1 cellular context compared by ENCODE assay signal in the genomic region with DNA sequence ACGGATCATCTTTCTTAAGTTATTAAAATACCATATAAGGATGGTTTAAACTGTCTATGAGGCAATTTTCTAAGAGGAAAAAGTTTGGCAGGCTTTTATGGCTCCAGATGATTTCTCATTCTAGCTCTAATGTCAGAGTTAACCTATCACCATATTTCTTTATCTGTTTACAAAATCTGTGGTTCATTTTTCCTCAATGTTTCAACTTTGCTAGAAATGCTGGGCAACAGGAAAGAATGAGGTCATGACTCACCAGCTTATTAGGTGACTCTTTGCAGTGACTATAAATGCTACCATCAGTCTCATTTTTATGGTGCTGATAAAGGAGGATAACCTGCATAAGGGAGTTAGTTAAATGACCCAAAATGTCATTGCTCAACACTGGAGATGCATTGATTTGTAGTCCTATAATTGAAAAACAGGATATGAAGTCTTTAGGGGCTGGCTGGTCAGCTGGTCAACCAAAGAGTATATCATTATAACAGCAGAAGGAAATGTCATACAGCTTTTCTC.
TF ChIP-seq lines count a peak whose summit lies in the region.

No MANE protein-coding gene starts in this region.

TF ChIP-seq in HEK293, 187 proteins besides CTCF, POLR2A, EP300 and RAD21 (continued from another document and continues in another):
- no peak for TF ChIP-seq ZNF560 (tag by site-specific recombination; IDR thresholded peaks at IDR 0.05; ENCODE audit: borderline replicate concordance)
- TF ChIP-seq ZNF248 (tag by site-specific recombination; IDR thresholded peaks at IDR 0.05), result no peak
- TF ChIP-seq ZNF585B (tag by site-specific recombination; IDR thresholded peaks at IDR 0.05), result no peak
- TF ChIP-seq SETDB1 (IDR thresholded peaks at IDR 0.05; ENCODE audit: insufficient read length, low read length), result no peak
- TF ChIP-seq HOXD13 (CRISPR knock-in tag; IDR thresholded peaks at IDR 0.05; ENCODE audit: borderline replicate concordance), result peak; percentile 77
- TF ChIP-seq ZBTB21 (tag by site-specific recombination; IDR thresholded peaks at IDR 0.05), result 0 out of 2 replicates have a peak, but pooled peaks have one; percentile 59
- TF ChIP-seq, protein P1, sequence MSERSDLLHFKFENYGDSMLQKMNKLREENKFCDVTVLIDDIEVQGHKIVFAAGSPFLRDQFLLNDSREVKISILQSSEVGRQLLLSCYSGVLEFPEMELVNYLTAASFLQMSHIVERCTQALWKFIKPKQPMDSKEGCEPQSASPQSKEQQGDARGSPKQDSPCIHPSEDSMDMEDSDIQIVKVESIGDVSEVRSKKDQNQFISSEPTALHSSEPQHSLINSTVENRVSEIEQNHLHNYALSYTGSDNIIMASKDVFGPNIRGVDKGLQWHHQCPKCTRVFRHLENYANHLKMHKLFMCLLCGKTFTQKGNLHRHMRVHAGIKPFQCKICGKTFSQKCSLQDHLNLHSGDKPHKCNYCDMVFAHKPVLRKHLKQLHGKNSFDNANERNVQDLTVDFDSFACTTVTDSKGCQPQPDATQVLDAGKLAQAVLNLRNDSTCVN (tag by site-specific recombination; optimal IDR thresholded peaks at IDR 0.05), result no peak
- TF ChIP-seq ZFP37 (tag by site-specific recombination; IDR thresholded peaks at IDR 0.05), result peak; percentile 100
- TF ChIP-seq ZFP41 (tag by site-specific recombination; IDR thresholded peaks at IDR 0.05; ENCODE audit: borderline replicate concordance), result no peak
- TF ChIP-seq, protein P2, sequence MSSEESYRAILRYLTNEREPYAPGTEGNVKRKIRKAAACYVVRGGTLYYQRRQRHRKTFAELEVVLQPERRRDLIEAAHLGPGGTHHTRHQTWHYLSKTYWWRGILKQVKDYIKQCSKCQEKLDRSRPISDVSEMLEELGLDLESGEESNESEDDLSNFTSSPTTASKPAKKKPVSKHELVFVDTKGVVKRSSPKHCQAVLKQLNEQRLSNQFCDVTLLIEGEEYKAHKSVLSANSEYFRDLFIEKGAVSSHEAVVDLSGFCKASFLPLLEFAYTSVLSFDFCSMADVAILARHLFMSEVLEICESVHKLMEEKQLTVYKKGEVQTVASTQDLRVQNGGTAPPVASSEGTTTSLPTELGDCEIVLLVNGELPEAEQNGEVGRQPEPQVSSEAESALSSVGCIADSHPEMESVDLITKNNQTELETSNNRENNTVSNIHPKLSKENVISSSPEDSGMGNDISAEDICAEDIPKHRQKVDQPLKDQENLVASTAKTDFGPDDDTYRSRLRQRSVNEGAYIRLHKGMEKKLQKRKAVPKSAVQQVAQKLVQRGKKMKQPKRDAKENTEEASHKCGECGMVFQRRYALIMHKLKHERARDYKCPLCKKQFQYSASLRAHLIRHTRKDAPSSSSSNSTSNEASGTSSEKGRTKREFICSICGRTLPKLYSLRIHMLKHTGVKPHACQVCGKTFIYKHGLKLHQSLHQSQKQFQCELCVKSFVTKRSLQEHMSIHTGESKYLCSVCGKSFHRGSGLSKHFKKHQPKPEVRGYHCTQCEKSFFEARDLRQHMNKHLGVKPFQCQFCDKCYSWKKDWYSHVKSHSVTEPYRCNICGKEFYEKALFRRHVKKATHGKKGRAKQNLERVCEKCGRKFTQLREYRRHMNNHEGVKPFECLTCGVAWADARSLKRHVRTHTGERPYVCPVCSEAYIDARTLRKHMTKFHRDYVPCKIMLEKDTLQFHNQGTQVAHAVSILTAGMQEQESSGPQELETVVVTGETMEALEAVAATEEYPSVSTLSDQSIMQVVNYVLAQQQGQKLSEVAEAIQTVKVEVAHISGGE (tag by site-specific recombination; conservative IDR thresholded peaks at IDR 0.05; ENCODE audit: low read depth), result no peak
- TF ChIP-seq ZNF302 (tag by site-specific recombination; IDR thresholded peaks at IDR 0.05; ENCODE audit: low read depth), result no peak
- peak; percentile 80 for TF ChIP-seq GFI1B (tag by site-specific recombination; IDR thresholded peaks at IDR 0.05)
- TF ChIP-seq, protein P3, sequence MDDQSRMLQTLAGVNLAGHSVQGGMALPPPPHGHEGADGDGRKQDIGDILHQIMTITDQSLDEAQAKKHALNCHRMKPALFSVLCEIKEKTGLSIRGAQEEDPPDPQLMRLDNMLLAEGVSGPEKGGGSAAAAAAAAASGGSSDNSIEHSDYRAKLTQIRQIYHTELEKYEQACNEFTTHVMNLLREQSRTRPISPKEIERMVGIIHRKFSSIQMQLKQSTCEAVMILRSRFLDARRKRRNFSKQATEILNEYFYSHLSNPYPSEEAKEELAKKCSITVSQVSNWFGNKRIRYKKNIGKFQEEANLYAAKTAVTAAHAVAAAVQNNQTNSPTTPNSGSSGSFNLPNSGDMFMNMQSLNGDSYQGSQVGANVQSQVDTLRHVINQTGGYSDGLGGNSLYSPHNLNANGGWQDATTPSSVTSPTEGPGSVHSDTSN (CRISPR knock-in tag; IDR thresholded peaks at IDR 0.05), result no peak
- no peak for TF ChIP-seq ZNF114 (tag by site-specific recombination; IDR thresholded peaks at IDR 0.05)
- no peak for TF ChIP-seq ZNF416 (tag by site-specific recombination; IDR thresholded peaks at IDR 0.05)
- TF ChIP-seq, protein P4, sequence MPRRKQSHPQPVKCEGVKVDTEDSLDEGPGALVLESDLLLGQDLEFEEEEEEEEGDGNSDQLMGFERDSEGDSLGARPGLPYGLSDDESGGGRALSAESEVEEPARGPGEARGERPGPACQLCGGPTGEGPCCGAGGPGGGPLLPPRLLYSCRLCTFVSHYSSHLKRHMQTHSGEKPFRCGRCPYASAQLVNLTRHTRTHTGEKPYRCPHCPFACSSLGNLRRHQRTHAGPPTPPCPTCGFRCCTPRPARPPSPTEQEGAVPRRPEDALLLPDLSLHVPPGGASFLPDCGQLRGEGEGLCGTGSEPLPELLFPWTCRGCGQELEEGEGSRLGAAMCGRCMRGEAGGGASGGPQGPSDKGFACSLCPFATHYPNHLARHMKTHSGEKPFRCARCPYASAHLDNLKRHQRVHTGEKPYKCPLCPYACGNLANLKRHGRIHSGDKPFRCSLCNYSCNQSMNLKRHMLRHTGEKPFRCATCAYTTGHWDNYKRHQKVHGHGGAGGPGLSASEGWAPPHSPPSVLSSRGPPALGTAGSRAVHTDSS (tag by site-specific recombination; IDR thresholded peaks at IDR 0.05), result peak; percentile 36; the same call in 1 of the 2 replicates
- TF ChIP-seq ZSCAN30 (tag by site-specific recombination; IDR thresholded peaks at IDR 0.05), result 0 out of 2 replicates have a peak, but pooled peaks have one; percentile 22
- peak; percentile 77 for TF ChIP-seq OVOL3 (tag by site-specific recombination; IDR thresholded peaks at IDR 0.05)
- TF ChIP-seq ZNF112 (tag by site-specific recombination; IDR thresholded peaks at IDR 0.05), result no peak
- no peak for TF ChIP-seq EGR2 (tag by site-specific recombination; IDR thresholded peaks at IDR 0.05; ENCODE audit: low read depth)
- TF ChIP-seq, protein P5, sequence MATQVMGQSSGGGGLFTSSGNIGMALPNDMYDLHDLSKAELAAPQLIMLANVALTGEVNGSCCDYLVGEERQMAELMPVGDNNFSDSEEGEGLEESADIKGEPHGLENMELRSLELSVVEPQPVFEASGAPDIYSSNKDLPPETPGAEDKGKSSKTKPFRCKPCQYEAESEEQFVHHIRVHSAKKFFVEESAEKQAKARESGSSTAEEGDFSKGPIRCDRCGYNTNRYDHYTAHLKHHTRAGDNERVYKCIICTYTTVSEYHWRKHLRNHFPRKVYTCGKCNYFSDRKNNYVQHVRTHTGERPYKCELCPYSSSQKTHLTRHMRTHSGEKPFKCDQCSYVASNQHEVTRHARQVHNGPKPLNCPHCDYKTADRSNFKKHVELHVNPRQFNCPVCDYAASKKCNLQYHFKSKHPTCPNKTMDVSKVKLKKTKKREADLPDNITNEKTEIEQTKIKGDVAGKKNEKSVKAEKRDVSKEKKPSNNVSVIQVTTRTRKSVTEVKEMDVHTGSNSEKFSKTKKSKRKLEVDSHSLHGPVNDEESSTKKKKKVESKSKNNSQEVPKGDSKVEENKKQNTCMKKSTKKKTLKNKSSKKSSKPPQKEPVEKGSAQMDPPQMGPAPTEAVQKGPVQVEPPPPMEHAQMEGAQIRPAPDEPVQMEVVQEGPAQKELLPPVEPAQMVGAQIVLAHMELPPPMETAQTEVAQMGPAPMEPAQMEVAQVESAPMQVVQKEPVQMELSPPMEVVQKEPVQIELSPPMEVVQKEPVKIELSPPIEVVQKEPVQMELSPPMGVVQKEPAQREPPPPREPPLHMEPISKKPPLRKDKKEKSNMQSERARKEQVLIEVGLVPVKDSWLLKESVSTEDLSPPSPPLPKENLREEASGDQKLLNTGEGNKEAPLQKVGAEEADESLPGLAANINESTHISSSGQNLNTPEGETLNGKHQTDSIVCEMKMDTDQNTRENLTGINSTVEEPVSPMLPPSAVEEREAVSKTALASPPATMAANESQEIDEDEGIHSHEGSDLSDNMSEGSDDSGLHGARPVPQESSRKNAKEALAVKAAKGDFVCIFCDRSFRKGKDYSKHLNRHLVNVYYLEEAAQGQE (tag by site-specific recombination; IDR thresholded peaks at IDR 0.05), result no peak
- TF ChIP-seq SP3 (tag by site-specific recombination; IDR thresholded peaks at IDR 0.05), result peak; percentile 26; the same call in 1 of the 2 replicates
- TF ChIP-seq ZNF837 (tag by site-specific recombination; IDR thresholded peaks at IDR 0.05), result no peak
- TF ChIP-seq ZNF426 (tag by site-specific recombination; IDR thresholded peaks at IDR 0.05), result no peak
- no peak for TF ChIP-seq ZNF791 (tag by site-specific recombination; IDR thresholded peaks at IDR 0.05)
- no peak for TF ChIP-seq ZNF670 (tag by site-specific recombination; IDR thresholded peaks at IDR 0.05; ENCODE audit: low read depth)
- 0 out of 2 replicates have a peak, but pooled peaks have one; percentile 52 for TF ChIP-seq ZNF2 (tag by site-specific recombination; IDR thresholded peaks at IDR 0.05)
- TF ChIP-seq, protein P6, sequence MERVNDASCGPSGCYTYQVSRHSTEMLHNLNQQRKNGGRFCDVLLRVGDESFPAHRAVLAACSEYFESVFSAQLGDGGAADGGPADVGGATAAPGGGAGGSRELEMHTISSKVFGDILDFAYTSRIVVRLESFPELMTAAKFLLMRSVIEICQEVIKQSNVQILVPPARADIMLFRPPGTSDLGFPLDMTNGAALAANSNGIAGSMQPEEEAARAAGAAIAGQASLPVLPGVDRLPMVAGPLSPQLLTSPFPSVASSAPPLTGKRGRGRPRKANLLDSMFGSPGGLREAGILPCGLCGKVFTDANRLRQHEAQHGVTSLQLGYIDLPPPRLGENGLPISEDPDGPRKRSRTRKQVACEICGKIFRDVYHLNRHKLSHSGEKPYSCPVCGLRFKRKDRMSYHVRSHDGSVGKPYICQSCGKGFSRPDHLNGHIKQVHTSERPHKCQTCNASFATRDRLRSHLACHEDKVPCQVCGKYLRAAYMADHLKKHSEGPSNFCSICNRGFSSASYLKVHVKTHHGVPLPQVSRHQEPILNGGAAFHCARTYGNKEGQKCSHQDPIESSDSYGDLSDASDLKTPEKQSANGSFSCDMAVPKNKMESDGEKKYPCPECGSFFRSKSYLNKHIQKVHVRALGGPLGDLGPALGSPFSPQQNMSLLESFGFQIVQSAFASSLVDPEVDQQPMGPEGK (tag by site-specific recombination; IDR thresholded peaks at IDR 0.05), result no peak
- TF ChIP-seq, protein P7, sequence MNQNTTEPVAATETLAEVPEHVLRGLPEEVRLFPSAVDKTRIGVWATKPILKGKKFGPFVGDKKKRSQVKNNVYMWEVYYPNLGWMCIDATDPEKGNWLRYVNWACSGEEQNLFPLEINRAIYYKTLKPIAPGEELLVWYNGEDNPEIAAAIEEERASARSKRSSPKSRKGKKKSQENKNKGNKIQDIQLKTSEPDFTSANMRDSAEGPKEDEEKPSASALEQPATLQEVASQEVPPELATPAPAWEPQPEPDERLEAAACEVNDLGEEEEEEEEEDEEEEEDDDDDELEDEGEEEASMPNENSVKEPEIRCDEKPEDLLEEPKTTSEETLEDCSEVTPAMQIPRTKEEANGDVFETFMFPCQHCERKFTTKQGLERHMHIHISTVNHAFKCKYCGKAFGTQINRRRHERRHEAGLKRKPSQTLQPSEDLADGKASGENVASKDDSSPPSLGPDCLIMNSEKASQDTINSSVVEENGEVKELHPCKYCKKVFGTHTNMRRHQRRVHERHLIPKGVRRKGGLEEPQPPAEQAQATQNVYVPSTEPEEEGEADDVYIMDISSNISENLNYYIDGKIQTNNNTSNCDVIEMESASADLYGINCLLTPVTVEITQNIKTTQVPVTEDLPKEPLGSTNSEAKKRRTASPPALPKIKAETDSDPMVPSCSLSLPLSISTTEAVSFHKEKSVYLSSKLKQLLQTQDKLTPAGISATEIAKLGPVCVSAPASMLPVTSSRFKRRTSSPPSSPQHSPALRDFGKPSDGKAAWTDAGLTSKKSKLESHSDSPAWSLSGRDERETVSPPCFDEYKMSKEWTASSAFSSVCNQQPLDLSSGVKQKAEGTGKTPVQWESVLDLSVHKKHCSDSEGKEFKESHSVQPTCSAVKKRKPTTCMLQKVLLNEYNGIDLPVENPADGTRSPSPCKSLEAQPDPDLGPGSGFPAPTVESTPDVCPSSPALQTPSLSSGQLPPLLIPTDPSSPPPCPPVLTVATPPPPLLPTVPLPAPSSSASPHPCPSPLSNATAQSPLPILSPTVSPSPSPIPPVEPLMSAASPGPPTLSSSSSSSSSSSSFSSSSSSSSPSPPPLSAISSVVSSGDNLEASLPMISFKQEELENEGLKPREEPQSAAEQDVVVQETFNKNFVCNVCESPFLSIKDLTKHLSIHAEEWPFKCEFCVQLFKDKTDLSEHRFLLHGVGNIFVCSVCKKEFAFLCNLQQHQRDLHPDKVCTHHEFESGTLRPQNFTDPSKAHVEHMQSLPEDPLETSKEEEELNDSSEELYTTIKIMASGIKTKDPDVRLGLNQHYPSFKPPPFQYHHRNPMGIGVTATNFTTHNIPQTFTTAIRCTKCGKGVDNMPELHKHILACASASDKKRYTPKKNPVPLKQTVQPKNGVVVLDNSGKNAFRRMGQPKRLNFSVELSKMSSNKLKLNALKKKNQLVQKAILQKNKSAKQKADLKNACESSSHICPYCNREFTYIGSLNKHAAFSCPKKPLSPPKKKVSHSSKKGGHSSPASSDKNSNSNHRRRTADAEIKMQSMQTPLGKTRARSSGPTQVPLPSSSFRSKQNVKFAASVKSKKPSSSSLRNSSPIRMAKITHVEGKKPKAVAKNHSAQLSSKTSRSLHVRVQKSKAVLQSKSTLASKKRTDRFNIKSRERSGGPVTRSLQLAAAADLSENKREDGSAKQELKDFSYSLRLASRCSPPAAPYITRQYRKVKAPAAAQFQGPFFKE (tag by site-specific recombination; IDR thresholded peaks at IDR 0.05; ENCODE audit: borderline replicate concordance), result no peak
- peak; percentile 67; the same call in 1 of the 2 replicates for TF ChIP-seq ZNF660 (tag by site-specific recombination; IDR thresholded peaks at IDR 0.05)
- TF ChIP-seq ZNF19 (tag by site-specific recombination; IDR thresholded peaks at IDR 0.05; ENCODE audit: low read depth), result no peak
- no peak for TF ChIP-seq ZNF169 (tag by site-specific recombination; IDR thresholded peaks at IDR 0.05)
- peak; percentile 95 for TF ChIP-seq ZEB2 (tag by site-specific recombination; IDR thresholded peaks at IDR 0.05)
- peak; percentile 54; the same call in 1 of the 2 replicates for TF ChIP-seq MYNN (tag by site-specific recombination; IDR thresholded peaks at IDR 0.05; ENCODE audit: borderline replicate concordance)
- TF ChIP-seq ZBTB48 (tag by site-specific recombination; IDR thresholded peaks at IDR 0.05), result peak; percentile 80
- TF ChIP-seq, protein P8, sequence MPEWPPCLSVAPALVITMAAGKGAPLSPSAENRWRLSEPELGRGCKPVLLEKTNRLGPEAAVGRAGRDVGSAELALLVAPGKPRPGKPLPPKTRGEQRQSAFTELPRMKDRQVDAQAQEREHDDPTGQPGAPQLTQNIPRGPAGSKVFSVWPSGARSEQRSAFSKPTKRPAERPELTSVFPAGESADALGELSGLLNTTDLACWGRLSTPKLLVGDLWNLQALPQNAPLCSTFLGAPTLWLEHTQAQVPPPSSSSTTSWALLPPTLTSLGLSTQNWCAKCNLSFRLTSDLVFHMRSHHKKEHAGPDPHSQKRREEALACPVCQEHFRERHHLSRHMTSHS (tag by site-specific recombination; IDR thresholded peaks at IDR 0.05), result no peak
- TF ChIP-seq HOXC10 (CRISPR knock-in tag; IDR thresholded peaks at IDR 0.05), result no peak
